In the genomic region with DNA sequence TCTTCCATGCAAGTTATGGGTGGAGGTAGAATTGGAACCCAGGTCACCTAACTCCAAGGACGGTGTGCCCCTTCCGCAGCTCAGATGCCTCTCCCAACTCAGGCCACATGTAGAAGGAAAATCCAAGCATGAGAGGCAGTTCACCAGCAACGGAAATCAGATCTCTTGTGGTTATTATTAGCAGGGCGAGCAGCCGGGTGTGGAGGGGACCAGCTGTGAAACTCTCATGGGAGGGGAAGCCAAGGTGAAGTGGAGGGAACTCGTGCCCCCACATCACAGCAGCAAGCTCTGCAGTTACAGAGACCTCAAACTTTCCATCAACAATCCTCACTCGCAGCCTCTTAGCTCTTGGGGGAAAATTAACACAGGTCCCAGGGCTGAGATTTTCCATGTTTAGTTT, we compare ENCODE assay signal across 20 cellular contexts.
DNase-seq lines count a peak whose midpoint lies in the region; ATAC-seq and TF ChIP-seq lines count a peak whose summit lies in the region.
"Had no signal": no experiment of that assay in that cellular context is flagged by ENCODE, and none has a peak within 500 bp of the region (broad histone marks: within the 10 kb centered on the region; RNA-seq: fewer than 3 reads in every experiment).

No MANE protein-coding gene starts in this region.

- H3K36me3 Mint-ChIP-seq in neural progenitor cell: no peaks in the 10 kb centered on the region
- H3K36me3 Mint-ChIP-seq in activated CD8-positive, alpha-beta T cell treated with anti-CD3 and anti-CD28 coated beads for 36 hours (ENCODE audit: low read depth): no peaks in the 10 kb centered on the region
- H3K36me3 Mint-ChIP-seq: CD4-positive, alpha-beta memory T cell; T-cell had no signal

- H3K4me3 ChIP-seq in DND-41 (ENCODE audit: low read depth in 1 of 2, low read length in 2 of 2) (no peak overlapping the region), OCI-LY1 (ENCODE audit: low read depth, low read length, poor library complexity, severe bottlenecking) (no peak overlapping the region), neural progenitor cell (no peak overlapping the region), lower lobe of right lung (no peak overlapping the region)
- H3K4me3 ChIP-seq: K562 had no signal

- H3K4me3 Mint-ChIP-seq in neural progenitor cell: no peak overlapping the region
- H3K4me3 Mint-ChIP-seq in activated CD8-positive, alpha-beta T cell treated with anti-CD3 and anti-CD28 coated beads for 36 hours: no peak overlapping the region
- H3K4me3 Mint-ChIP-seq: CD4-positive, alpha-beta memory T cell; H9; T-cell had no signal

- H3K9me3 Mint-ChIP-seq in neural progenitor cell: no peaks in the 10 kb centered on the region
- no peaks in the 10 kb centered on the region for H3K9me3 Mint-ChIP-seq in activated CD8-positive, alpha-beta T cell treated with anti-CD3 and anti-CD28 coated beads for 36 hours
- H3K9me3 Mint-ChIP-seq: H9, T-cell had no signal

- no peaks in the 10 kb centered on the region for H3K36me3 ChIP-seq in DND-41 (ENCODE audit: insufficient read depth, low read length)
- no peaks in the 10 kb centered on the region for H3K36me3 ChIP-seq in OCI-LY1 (ENCODE audit: insufficient read depth, low read length)
- no peaks in the 10 kb centered on the region for H3K36me3 ChIP-seq in neural progenitor cell
- H3K36me3 ChIP-seq in lower lobe of right lung: no peaks in the 10 kb centered on the region
- H3K36me3 ChIP-seq: BE2C had no signal

- H3K4me1 Mint-ChIP-seq in neural progenitor cell: no peaks in the 10 kb centered on the region
- H3K4me1 Mint-ChIP-seq in activated CD8-positive, alpha-beta T cell treated with anti-CD3 and anti-CD28 coated beads for 36 hours (ENCODE audit: low read depth): no peaks in the 10 kb centered on the region
- H3K4me1 Mint-ChIP-seq: CD4-positive, alpha-beta memory T cell; H9; T-cell had no signal

- in situ Hi-C loops in GM13976 (cut with MboI; ENCODE audit: low sequenced_read_pairs, unreplicated experiment): loop anchor here (25.0 kb wide), 1 partner anchor 148 kb away; no protein-coding TSS in a partner anchor

- H3K4me1 ChIP-seq in DND-41 (ENCODE audit: insufficient read depth, low read length): no peaks in the 10 kb centered on the region
- H3K4me1 ChIP-seq in OCI-LY1 (ENCODE audit: insufficient read depth, low read length, severe bottlenecking): peaks cover 24% of the 10 kb centered on the region
- H3K4me1 ChIP-seq in neural progenitor cell: no peaks in the 10 kb centered on the region
- no peaks in the 10 kb centered on the region for H3K4me1 ChIP-seq in lower lobe of right lung
- H3K4me1 ChIP-seq: BE2C had no signal

- no peaks in the 10 kb centered on the region for H3K27me3 Mint-ChIP-seq in neural progenitor cell (ENCODE audit: insufficient read depth, low read depth)
- H3K27me3 Mint-ChIP-seq in activated CD8-positive, alpha-beta T cell treated with anti-CD3 and anti-CD28 coated beads for 36 hours: peaks cover 3% of the 10 kb centered on the region

- H3K27ac ChIP-seq in DND-41 (ENCODE audit: low read length): no peak overlapping the region
- peak overlapping the region; percentile 57 for H3K27ac ChIP-seq in OCI-LY1 (ENCODE audit: low read depth, low read length, poor library complexity, severe bottlenecking)
- no peak overlapping the region for H3K27ac ChIP-seq in neural progenitor cell
- H3K27ac ChIP-seq in lower lobe of right lung: no peak overlapping the region

- H3K79me2 ChIP-seq in DND-41 (ENCODE audit: insufficient read depth, low read length): no peaks in the 10 kb centered on the region
- no peaks in the 10 kb centered on the region for H3K79me2 ChIP-seq in OCI-LY1 (ENCODE audit: insufficient read depth, low read length)
- H3K79me2 ChIP-seq in neural progenitor cell (ENCODE audit: low read depth): no peaks in the 10 kb centered on the region

- CTCF ChIA-PET in activated CD8-positive, alpha-beta T cell treated with anti-CD3 and anti-CD28 coated beads for 36 hours (lab: Charles Lee): no interaction called here

- no peaks in the 10 kb centered on the region for H3K9me3 ChIP-seq in DND-41 (ENCODE audit: insufficient read depth, low read length, severe bottlenecking)
- no peaks in the 10 kb centered on the region for H3K9me3 ChIP-seq in OCI-LY1 (ENCODE audit: low read length)
- no peaks in the 10 kb centered on the region for H3K9me3 ChIP-seq in neural progenitor cell (ENCODE audit: low read depth)
- H3K9me3 ChIP-seq in lower lobe of right lung: no peaks in the 10 kb centered on the region
- H3K9me3 ChIP-seq: BE2C, SK-N-SH had no signal

- H3K4me2 ChIP-seq in DND-41 (ENCODE audit: insufficient read depth, low read length) (no peak overlapping the region), OCI-LY1 (ENCODE audit: low read length) (no peak overlapping the region), neural progenitor cell (no peak overlapping the region)
- H3K4me2 ChIP-seq: SK-N-SH had no signal

- H3F3A ChIP-seq in OCI-LY1 (ENCODE audit: insufficient read depth, low read length): no peaks in the 10 kb centered on the region
- no peaks in the 10 kb centered on the region for H3F3A ChIP-seq in neural progenitor cell (ENCODE audit: low read depth)

- no peak overlapping the region for H2AFZ ChIP-seq in DND-41 (ENCODE audit: low read depth, low read length)
- no peak overlapping the region for H2AFZ ChIP-seq in OCI-LY1 (ENCODE audit: low read length)
- H2AFZ ChIP-seq in neural progenitor cell (replicated peaks): no peak overlapping the region

- no peaks in the 10 kb centered on the region for H4K20me1 ChIP-seq in DND-41 (ENCODE audit: insufficient read depth, low read length)
- no peaks in the 10 kb centered on the region for H4K20me1 ChIP-seq in OCI-LY1 (ENCODE audit: insufficient read depth, low read length)
- no peaks in the 10 kb centered on the region for H4K20me1 ChIP-seq in neural progenitor cell (ENCODE audit: low read depth)

- H3K9ac ChIP-seq in DND-41 (ENCODE audit: low read depth, low read length) (no peak overlapping the region), OCI-LY1 (ENCODE audit: low read length) (no peak overlapping the region), neural progenitor cell (no peak overlapping the region)
- H3K9ac ChIP-seq: SK-N-SH had no signal

- POLR2A ChIA-PET in activated CD8-positive, alpha-beta T cell treated with anti-CD3 and anti-CD28 coated beads for 36 hours (lab: Charles Lee): no interaction called here

- DNase-seq in DND-41: peak; percentile 30
- peak; percentile 50 for DNase-seq in GM13976 (ENCODE audit: low spot score)
- DNase-seq in neural progenitor cell (ENCODE audit: low spot score): no peak
- DNase-seq in NCI-H146 treated with DMSO at 0.1 percent for 48 hours (lab: John Stamatoyannopoulos, UW; ENCODE audit: unreplicated experiment): no peak
- no peak for DNase-seq in activated CD8-positive, alpha-beta T cell treated with anti-CD3 and anti-CD28 coated beads for 36 hours
- no peak for DNase-seq in lower lobe of right lung
- DNase-seq: BE2C; CD4-positive, alpha-beta memory T cell; DMS153; EL; H9; NCI-H187; NCI-H446 treated with DMSO at 0.1 percent for 48 hours; SHP77 treated with DMSO at 0.1 percent for 48 hours; SK-N-SH; T-cell; T-helper 9 cell had no signal

- ATAC-seq in DND-41 (ENCODE audit: insufficient read depth, low read depth) (no peak), GM21576 (IDR thresholded peaks at IDR 0.05; ENCODE audit: unreplicated experiment) (peak; percentile 49), lower lobe of right lung (no peak)
- ATAC-seq in activated CD8-positive, alpha-beta T cell treated with anti-CD3 and anti-CD28 coated beads for 36 hours: no peak
- ATAC-seq: T-cell had no signal

- no peak for TF ChIP-seq CTCF in DND-41 (IDR thresholded peaks at IDR 0.05; ENCODE audit: borderline replicate concordance, extremely low read depth, low read length, poor library complexity, severe bottlenecking)
- no peak for TF ChIP-seq CTCF in GM13976 (IDR thresholded peaks at IDR 0.05; ENCODE audit: borderline replicate concordance, control extremely low read depth, extremely low read depth, insufficient read depth, missing control alignments)
- TF ChIP-seq CTCF in OCI-LY1 (IDR thresholded peaks at IDR 0.05; ENCODE audit: low read length): no peak
- no peak for TF ChIP-seq CTCF in neural progenitor cell (IDR thresholded peaks at IDR 0.05)
- no peak for TF ChIP-seq CTCF in activated CD8-positive, alpha-beta T cell treated with anti-CD3 and anti-CD28 coated beads for 36 hours (IDR thresholded peaks at IDR 0.05)
- no peak for TF ChIP-seq CTCF in lower lobe of right lung (IDR thresholded peaks at IDR 0.05)

- H3K9me2 ChIP-seq in OCI-LY1 (ENCODE audit: low read depth, low read length): no peaks in the 10 kb centered on the region
- H3K9me2 ChIP-seq: SK-N-SH had no signal

- H3K27me3 ChIP-seq in DND-41 (ENCODE audit: insufficient read depth, low read length, poor library complexity): peaks cover 19% of the 10 kb centered on the region
- no peaks in the 10 kb centered on the region for H3K27me3 ChIP-seq in OCI-LY1 (ENCODE audit: insufficient read depth, low read length)
- no peaks in the 10 kb centered on the region for H3K27me3 ChIP-seq in neural progenitor cell
- H3K27me3 ChIP-seq in lower lobe of right lung (ENCODE audit: low read depth): no peaks in the 10 kb centered on the region
- H3K27me3 ChIP-seq: BE2C had no signal

- no peak overlapping the region for H3K27ac Mint-ChIP-seq in neural progenitor cell
- no peak overlapping the region for H3K27ac Mint-ChIP-seq in activated CD8-positive, alpha-beta T cell treated with anti-CD3 and anti-CD28 coated beads for 36 hours
- H3K27ac Mint-ChIP-seq: CD4-positive, alpha-beta memory T cell; H9; T-cell had no signal

- intact Hi-C loops in activated CD8-positive, alpha-beta T cell treated with anti-CD3 and anti-CD28 coated beads for 36 hours (cut with micrococcal nuclease): no loop called here
- intact Hi-C loops in lower lobe of right lung (cut with DNase I): no loop called here

Comparison
In these comparisons a context has a peak if more than half of its experiments do, and no peak if none do; other contexts are left out.
1. DNase-seq: peak in DND-41 (single experiment) and GM13976 (single experiment); none in neural progenitor cell (single experiment), NCI-H146 treated with DMSO at 0.1 percent for 48 hours (single experiment), activated CD8-positive, alpha-beta T cell treated with anti-CD3 and anti-CD28 coated beads for 36 hours (single experiment) and lower lobe of right lung (single experiment).